11 cellular contexts compared by ENCODE assay signal in genomic region chr7:36301914-36302771, GRCh38.
A peak's percentile ranks its signal among the peaks of the same experiment; 100 is the strongest.
DNase-seq lines count a peak whose midpoint lies in the region; ATAC-seq, FAIRE-seq and TF ChIP-seq lines count a peak whose summit lies in the region.
"Had no signal": no experiment of that assay in that cellular context is flagged by ENCODE, and none has a peak within 500 bp of the region (broad histone marks: within the 10 kb centered on the region; RNA-seq: fewer than 3 reads in every experiment).

No MANE protein-coding gene starts in this region.

- no peak overlapping the region for H3K4me3 Mint-ChIP-seq in CD14-positive monocyte
- no peak overlapping the region for H3K4me3 Mint-ChIP-seq in nephron progenitor cell
- H3K4me3 Mint-ChIP-seq: CD4-positive, CD25-positive, alpha-beta regulatory T cell had no signal

- no peak overlapping the region for H3K4me3 ChIP-seq in aorta (ENCODE audit: low read length in 2 of 2)

- H3K27ac Mint-ChIP-seq in CD14-positive monocyte: peak overlapping the region in 1 of 7 donors; percentile 16
- peak overlapping the region; percentile 74 for H3K27ac Mint-ChIP-seq in nephron progenitor cell
- H3K27ac Mint-ChIP-seq: CD4-positive, CD25-positive, alpha-beta regulatory T cell had no signal

- peak overlapping the region in 1 of 2 donors; percentile 68 for H3K27ac ChIP-seq in aorta (ENCODE audit: low read depth in 1 of 2, low read length in 2 of 2)

- peaks cover 0 to 7% of the 10 kb centered on the region in 2 donors for H3K4me1 ChIP-seq in aorta (ENCODE audit: control insufficient read depth in 1 of 2, insufficient read depth in 2 of 2, low read length in 2 of 2)

- WGBS in aorta, 2 donors: 95% methylated on average over 15 of the region's 15 CpGs

- H3K4me1 Mint-ChIP-seq in CD14-positive monocyte: peaks cover 4% of the 10 kb centered on the region
- peaks cover 41% of the 10 kb centered on the region for H3K4me1 Mint-ChIP-seq in nephron progenitor cell

- H3K27me3 ChIP-seq in aorta (ENCODE audit: control insufficient read depth in 1 of 2, insufficient read depth in 2 of 2, low read length in 1 of 2): no peaks in the 10 kb centered on the region

- peaks cover 33 to 37% of the 10 kb centered on the region in 2 donors for H3K36me3 Mint-ChIP-seq in CD14-positive monocyte
- H3K36me3 Mint-ChIP-seq in nephron progenitor cell (ENCODE audit: low read depth): no peaks in the 10 kb centered on the region

- H3K36me3 ChIP-seq in aorta (ENCODE audit: control insufficient read depth in 1 of 2, insufficient read depth in 2 of 2, low read length in 1 of 2): peaks cover 3% of the 10 kb centered on the region in 2 donors

- H3K9me3 ChIP-seq in aorta (ENCODE audit: control insufficient read depth, low read length): no peaks in the 10 kb centered on the region

- TF ChIP-seq CTCF in CD14-positive monocyte (IDR thresholded peaks at IDR 0.05) (no peak), nephron progenitor cell (IDR thresholded peaks at IDR 0.05) (no peak)

- H3K27me3 Mint-ChIP-seq in CD14-positive monocyte (ENCODE audit: low read depth in 3 of 3): peaks cover 1 to 6% (median 2%) of the 10 kb centered on the region in 3 donors
- no peaks in the 10 kb centered on the region for H3K27me3 Mint-ChIP-seq in nephron progenitor cell (ENCODE audit: low read depth, poor library complexity)
- H3K27me3 Mint-ChIP-seq: CD4-positive, CD25-positive, alpha-beta regulatory T cell had no signal

- DNase-seq in CD14-positive monocyte (ENCODE audit: low spot score) (peak; percentile 16), NCI-H69 (lab: John Stamatoyannopoulos, UW) (peak; percentile 81), ecto neural progenitor cell (ENCODE audit: low spot score) (peak; percentile 50), nephron progenitor cell (no peak), HuH-7 (ENCODE audit: low spot score) (no peak), aorta (no peak), frontal cortex (ENCODE audit: low spot score in 2 of 2) (no peak), Ammon's horn (ENCODE audit: low spot score) (no peak)
- DNase-seq: CD4-positive, CD25-positive, alpha-beta regulatory T cell; NCI-H510A; SW 1271 had no signal

- no peak for ATAC-seq in aorta (ENCODE audit: low FRiP score)

- intact Hi-C loops in CD14-positive monocyte (cut with micrococcal nuclease): no loop called here
- intact Hi-C loops in aorta (cut with DNase I): no loop called here

- no peak for FAIRE-seq in frontal cortex (lab: Jason Lieb, UNC)

- H3K9me3 Mint-ChIP-seq in CD14-positive monocyte (no peaks in the 10 kb centered on the region), nephron progenitor cell (no peaks in the 10 kb centered on the region)
- H3K9me3 Mint-ChIP-seq: CD4-positive, CD25-positive, alpha-beta regulatory T cell had no signal

Comparison
In these comparisons a context has a peak if more than half of its experiments do, and no peak if none do; other contexts are left out.
1. DNase-seq: peak in CD14-positive monocyte (single experiment), NCI-H69 (single experiment) and ecto neural progenitor cell (single experiment); none in nephron progenitor cell (single experiment), HuH-7 (single experiment), aorta (0 of 2), frontal cortex (0 of 2) and Ammon's horn (single experiment).